ENCODE assay signal across 1 cellular context in the genomic region with DNA sequence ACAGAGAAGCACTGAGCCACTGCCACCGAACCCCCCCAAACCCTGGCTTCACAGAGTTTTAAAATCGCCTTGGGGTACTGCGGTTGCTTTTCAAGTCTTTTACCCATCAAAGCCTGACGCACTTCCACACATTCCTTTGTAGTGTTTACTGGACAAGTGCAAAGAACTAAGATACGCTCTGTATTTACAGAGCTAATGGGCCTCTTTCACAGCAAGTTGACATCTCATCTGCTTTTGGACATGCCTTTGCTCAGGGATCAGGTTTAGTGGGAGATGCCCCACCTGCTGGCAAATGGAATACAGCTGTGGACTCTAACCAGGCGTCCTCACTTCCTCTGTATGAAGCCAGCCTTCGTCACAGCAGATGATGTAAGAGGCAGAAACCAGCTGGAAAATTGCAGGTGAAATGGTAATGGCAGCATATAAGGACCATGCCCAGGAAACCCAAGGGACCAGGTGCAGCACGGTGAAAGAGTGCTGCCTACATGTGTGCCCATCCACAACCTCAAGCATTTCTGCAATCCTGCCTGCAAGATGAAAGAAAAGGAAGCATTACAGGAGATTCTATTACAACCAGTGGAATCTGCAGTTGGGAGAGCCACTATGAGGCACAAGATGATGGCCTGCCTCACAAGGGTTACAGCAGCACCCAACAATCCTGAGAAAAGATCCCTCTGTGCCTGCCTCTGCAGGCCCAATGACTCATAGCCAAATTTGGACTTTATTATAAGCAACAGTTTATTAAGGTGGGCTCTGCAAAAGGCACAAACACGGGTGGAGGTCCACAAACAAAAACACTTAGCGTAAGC.
TF ChIP-seq lines count a peak whose summit lies in the region.

No MANE protein-coding gene starts in this region.

TF ChIP-seq in HepG2, 621 proteins besides CTCF, POLR2A, EP300 and RAD21 (continued from another document and continues in another):
- TF ChIP-seq, protein P1, sequence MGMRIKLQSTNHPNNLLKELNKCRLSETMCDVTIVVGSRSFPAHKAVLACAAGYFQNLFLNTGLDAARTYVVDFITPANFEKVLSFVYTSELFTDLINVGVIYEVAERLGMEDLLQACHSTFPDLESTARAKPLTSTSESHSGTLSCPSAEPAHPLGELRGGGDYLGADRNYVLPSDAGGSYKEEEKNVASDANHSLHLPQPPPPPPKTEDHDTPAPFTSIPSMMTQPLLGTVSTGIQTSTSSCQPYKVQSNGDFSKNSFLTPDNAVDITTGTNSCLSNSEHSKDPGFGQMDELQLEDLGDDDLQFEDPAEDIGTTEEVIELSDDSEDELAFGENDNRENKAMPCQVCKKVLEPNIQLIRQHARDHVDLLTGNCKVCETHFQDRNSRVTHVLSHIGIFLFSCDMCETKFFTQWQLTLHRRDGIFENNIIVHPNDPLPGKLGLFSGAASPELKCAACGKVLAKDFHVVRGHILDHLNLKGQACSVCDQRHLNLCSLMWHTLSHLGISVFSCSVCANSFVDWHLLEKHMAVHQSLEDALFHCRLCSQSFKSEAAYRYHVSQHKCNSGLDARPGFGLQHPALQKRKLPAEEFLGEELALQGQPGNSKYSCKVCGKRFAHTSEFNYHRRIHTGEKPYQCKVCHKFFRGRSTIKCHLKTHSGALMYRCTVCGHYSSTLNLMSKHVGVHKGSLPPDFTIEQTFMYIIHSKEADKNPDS (CRISPR knock-in tag; IDR thresholded peaks at IDR 0.05): no peak
- TF ChIP-seq NR2C2 (CRISPR knock-in tag; IDR thresholded peaks at IDR 0.05; ENCODE audit: borderline replicate concordance): 0 out of 2 replicates have a peak, but pooled peaks have one; percentile 5
- no peak for TF ChIP-seq NFE2L2 (IDR thresholded peaks at IDR 0.05; ENCODE audit: low read length)
- TF ChIP-seq ZNF577 (CRISPR knock-in tag; IDR thresholded peaks at IDR 0.05; ENCODE audit: borderline replicate concordance, low read depth): no peak
- peak; percentile 81 for TF ChIP-seq ZEB1 (IDR thresholded peaks at IDR 0.05; ENCODE audit: insufficient replicate concordance, low read depth)
- TF ChIP-seq ZNF431 (CRISPR knock-in tag; IDR thresholded peaks at IDR 0.05; ENCODE audit: borderline replicate concordance, low read depth): 0 out of 2 replicates have a peak, but pooled peaks have one; percentile 36
- no peak for TF ChIP-seq ZC3H4 (CRISPR knock-in tag; IDR thresholded peaks at IDR 0.05; ENCODE audit: borderline replicate concordance)
- TF ChIP-seq SSRP1 (CRISPR knock-in tag; IDR thresholded peaks at IDR 0.05): no peak
- TF ChIP-seq TFDP2 (CRISPR knock-in tag; IDR thresholded peaks at IDR 0.05): 0 out of 2 replicates have a peak, but pooled peaks have one; percentile 28
- no peak for TF ChIP-seq ZNF30 (CRISPR knock-in tag; IDR thresholded peaks at IDR 0.05)
- TF ChIP-seq, protein P2, sequence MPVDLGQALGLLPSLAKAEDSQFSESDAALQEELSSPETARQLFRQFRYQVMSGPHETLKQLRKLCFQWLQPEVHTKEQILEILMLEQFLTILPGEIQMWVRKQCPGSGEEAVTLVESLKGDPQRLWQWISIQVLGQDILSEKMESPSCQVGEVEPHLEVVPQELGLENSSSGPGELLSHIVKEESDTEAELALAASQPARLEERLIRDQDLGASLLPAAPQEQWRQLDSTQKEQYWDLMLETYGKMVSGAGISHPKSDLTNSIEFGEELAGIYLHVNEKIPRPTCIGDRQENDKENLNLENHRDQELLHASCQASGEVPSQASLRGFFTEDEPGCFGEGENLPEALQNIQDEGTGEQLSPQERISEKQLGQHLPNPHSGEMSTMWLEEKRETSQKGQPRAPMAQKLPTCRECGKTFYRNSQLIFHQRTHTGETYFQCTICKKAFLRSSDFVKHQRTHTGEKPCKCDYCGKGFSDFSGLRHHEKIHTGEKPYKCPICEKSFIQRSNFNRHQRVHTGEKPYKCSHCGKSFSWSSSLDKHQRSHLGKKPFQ (CRISPR knock-in tag; IDR thresholded peaks at IDR 0.05; ENCODE audit: insufficient replicate concordance): no peak
- TF ChIP-seq, protein P3, sequence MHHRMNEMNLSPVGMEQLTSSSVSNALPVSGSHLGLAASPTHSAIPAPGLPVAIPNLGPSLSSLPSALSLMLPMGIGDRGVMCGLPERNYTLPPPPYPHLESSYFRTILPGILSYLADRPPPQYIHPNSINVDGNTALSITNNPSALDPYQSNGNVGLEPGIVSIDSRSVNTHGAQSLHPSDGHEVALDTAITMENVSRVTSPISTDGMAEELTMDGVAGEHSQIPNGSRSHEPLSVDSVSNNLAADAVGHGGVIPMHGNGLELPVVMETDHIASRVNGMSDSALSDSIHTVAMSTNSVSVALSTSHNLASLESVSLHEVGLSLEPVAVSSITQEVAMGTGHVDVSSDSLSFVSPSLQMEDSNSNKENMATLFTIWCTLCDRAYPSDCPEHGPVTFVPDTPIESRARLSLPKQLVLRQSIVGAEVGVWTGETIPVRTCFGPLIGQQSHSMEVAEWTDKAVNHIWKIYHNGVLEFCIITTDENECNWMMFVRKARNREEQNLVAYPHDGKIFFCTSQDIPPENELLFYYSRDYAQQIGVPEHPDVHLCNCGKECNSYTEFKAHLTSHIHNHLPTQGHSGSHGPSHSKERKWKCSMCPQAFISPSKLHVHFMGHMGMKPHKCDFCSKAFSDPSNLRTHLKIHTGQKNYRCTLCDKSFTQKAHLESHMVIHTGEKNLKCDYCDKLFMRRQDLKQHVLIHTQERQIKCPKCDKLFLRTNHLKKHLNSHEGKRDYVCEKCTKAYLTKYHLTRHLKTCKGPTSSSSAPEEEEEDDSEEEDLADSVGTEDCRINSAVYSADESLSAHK (CRISPR knock-in tag; IDR thresholded peaks at IDR 0.05; ENCODE audit: borderline replicate concordance): no peak
- TF ChIP-seq ZBTB21 (CRISPR knock-in tag; IDR thresholded peaks at IDR 0.05): peak; percentile 93
- TF ChIP-seq, protein P4, sequence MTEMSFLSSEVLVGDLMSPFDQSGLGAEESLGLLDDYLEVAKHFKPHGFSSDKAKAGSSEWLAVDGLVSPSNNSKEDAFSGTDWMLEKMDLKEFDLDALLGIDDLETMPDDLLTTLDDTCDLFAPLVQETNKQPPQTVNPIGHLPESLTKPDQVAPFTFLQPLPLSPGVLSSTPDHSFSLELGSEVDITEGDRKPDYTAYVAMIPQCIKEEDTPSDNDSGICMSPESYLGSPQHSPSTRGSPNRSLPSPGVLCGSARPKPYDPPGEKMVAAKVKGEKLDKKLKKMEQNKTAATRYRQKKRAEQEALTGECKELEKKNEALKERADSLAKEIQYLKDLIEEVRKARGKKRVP (CRISPR knock-in tag; IDR thresholded peaks at IDR 0.05): peak in 1 of 2 experiments; percentile 100; a peak in 2 of 4 replicates
- TF ChIP-seq GZF1 (CRISPR knock-in tag; IDR thresholded peaks at IDR 0.05): no peak
- TF ChIP-seq ZNF780A (CRISPR knock-in tag; IDR thresholded peaks at IDR 0.05): 0 out of 2 replicates have a peak, but pooled peaks have one; percentile 50
- TF ChIP-seq HHEX (CRISPR knock-in tag; IDR thresholded peaks at IDR 0.05): peak; percentile 90
- peak; percentile 75; the same call in 1 of the 2 replicates for TF ChIP-seq ZNF281 (CRISPR knock-in tag; IDR thresholded peaks at IDR 0.05; ENCODE audit: borderline replicate concordance)
- TF ChIP-seq GABPB1 (CRISPR knock-in tag; IDR thresholded peaks at IDR 0.05): peak; percentile 33; the same call in 1 of the 2 replicates
- 0 out of 2 replicates have a peak, but pooled peaks have one; percentile 25 for TF ChIP-seq DR1 (CRISPR knock-in tag; IDR thresholded peaks at IDR 0.05)
- TF ChIP-seq THRA (CRISPR knock-in tag; IDR thresholded peaks at IDR 0.05; ENCODE audit: borderline replicate concordance): peak; percentile 58; the same call in 1 of the 2 replicates
- no peak; the same call in 1 of the 2 replicates for TF ChIP-seq ZNF460 (CRISPR knock-in tag; IDR thresholded peaks at IDR 0.05; ENCODE audit: borderline replicate concordance)
- peak; percentile 66; the same call in 1 of the 2 replicates for TF ChIP-seq RXRA (CRISPR knock-in tag; IDR thresholded peaks at IDR 0.05)
- no peak; the same call in 1 of the 2 replicates for TF ChIP-seq SMAD3 (CRISPR knock-in tag; IDR thresholded peaks at IDR 0.05)
- no peak for TF ChIP-seq SNAPC2 (CRISPR knock-in tag; IDR thresholded peaks at IDR 0.05)
- TF ChIP-seq ZNF570 (CRISPR knock-in tag; IDR thresholded peaks at IDR 0.05; ENCODE audit: borderline replicate concordance): no peak
- no peak for TF ChIP-seq SATB2 (CRISPR knock-in tag; IDR thresholded peaks at IDR 0.05)
- TF ChIP-seq MYC (CRISPR knock-in tag; IDR thresholded peaks at IDR 0.05; ENCODE audit: borderline replicate concordance): peak; percentile 57
- TF ChIP-seq ZNF7 (CRISPR knock-in tag; IDR thresholded peaks at IDR 0.05): peak; percentile 40; the same call in 1 of the 2 replicates
- no peak for TF ChIP-seq TCF12 (IDR thresholded peaks at IDR 0.05)
- no peak; the same call in 1 of the 2 replicates for TF ChIP-seq TCF12 (CRISPR knock-in tag; IDR thresholded peaks at IDR 0.05)
- TF ChIP-seq GLI4 (CRISPR knock-in tag; IDR thresholded peaks at IDR 0.05; ENCODE audit: borderline replicate concordance): no peak
- TF ChIP-seq ZNF563 (CRISPR knock-in tag; IDR thresholded peaks at IDR 0.05): no peak
- peak; percentile 81; the same call in 1 of the 2 replicates for TF ChIP-seq FOXK1 (CRISPR knock-in tag; IDR thresholded peaks at IDR 0.05; ENCODE audit: borderline replicate concordance, low read depth)
- TF ChIP-seq, protein P5, sequence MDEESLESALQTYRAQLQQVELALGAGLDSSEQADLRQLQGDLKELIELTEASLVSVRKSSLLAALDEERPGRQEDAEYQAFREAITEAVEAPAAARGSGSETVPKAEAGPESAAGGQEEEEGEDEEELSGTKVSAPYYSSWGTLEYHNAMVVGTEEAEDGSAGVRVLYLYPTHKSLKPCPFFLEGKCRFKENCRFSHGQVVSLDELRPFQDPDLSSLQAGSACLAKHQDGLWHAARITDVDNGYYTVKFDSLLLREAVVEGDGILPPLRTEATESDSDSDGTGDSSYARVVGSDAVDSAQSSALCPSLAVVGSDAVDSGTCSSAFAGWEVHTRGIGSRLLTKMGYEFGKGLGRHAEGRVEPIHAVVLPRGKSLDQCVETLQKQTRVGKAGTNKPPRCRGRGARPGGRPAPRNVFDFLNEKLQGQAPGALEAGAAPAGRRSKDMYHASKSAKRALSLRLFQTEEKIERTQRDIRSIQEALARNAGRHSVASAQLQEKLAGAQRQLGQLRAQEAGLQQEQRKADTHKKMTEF (CRISPR knock-in tag; IDR thresholded peaks at IDR 0.05): peak; percentile 87
- no peak for TF ChIP-seq ZNF446 (CRISPR knock-in tag; IDR thresholded peaks at IDR 0.05)
- TF ChIP-seq TCF7L2 (IDR thresholded peaks at IDR 0.05; ENCODE audit: low read depth, low read length): no peak; the same call in 1 of the 2 replicates
- TF ChIP-seq, protein P6, sequence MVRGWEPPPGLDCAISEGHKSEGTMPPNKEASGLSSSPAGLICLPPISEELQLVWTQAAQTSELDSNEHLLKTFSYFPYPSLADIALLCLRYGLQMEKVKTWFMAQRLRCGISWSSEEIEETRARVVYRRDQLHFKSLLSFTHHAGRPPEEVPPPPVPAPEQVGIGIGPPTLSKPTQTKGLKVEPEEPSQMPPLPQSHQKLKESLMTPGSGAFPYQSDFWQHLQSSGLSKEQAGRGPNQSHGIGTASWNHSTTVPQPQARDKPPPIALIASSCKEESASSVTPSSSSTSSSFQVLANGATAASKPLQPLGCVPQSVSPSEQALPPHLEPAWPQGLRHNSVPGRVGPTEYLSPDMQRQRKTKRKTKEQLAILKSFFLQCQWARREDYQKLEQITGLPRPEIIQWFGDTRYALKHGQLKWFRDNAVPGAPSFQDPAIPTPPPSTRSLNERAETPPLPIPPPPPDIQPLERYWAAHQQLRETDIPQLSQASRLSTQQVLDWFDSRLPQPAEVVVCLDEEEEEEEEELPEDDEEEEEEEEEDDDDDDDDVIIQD (CRISPR knock-in tag; IDR thresholded peaks at IDR 0.05; ENCODE audit: low read depth): peak; percentile 53
- TF ChIP-seq MIER3 (CRISPR knock-in tag; IDR thresholded peaks at IDR 0.05; ENCODE audit: borderline replicate concordance): peak; percentile 67; the same call in 1 of the 2 replicates
